Comparison of ENCODE assay signal across 19 cellular contexts in genomic region chr15:62455441-62455921, GRCh38.
DNase-seq lines count a peak whose midpoint lies in the region; TF ChIP-seq lines count a peak whose summit lies in the region.
"Had no signal": no experiment of that assay in that cellular context is flagged by ENCODE, and none has a peak within 500 bp of the region (broad histone marks: within the 10 kb centered on the region; RNA-seq: fewer than 3 reads in every experiment).

No MANE protein-coding gene starts in this region.

- TF ChIP-seq CTCF in HFFc6 (IDR thresholded peaks at IDR 0.05) (no peak), cardiac muscle cell (IDR thresholded peaks at IDR 0.05; ENCODE audit: low read depth, low read length) (no peak), smooth muscle cell (IDR thresholded peaks at IDR 0.05; ENCODE audit: borderline replicate concordance, insufficient read depth, poor library complexity, severe bottlenecking) (no peak), esophagus muscularis mucosa (IDR thresholded peaks at IDR 0.05) (no peak), prostate gland (IDR thresholded peaks at IDR 0.05) (no peak)

- CTCF ChIA-PET in activated naive CD4-positive, alpha-beta T cell treated with anti-CD3 and anti-CD28 coated beads for 36 hours (lab: Charles Lee), result no interaction called here

- H3K9ac ChIP-seq in smooth muscle cell (ENCODE audit: low read depth), result no peak overlapping the region
- H3K9ac ChIP-seq: BLaER1 treated with 17β-estradiol and CSF1 and Interleukin-3, amounts not matched to agents 10 nM and 100 nM had no signal

- peaks cover 61% of the 10 kb centered on the region for H3K4me1 Mint-ChIP-seq in HFFc6 (ENCODE audit: low read depth)
- H3K4me1 Mint-ChIP-seq in activated naive CD4-positive, alpha-beta T cell treated with anti-CD3 and anti-CD28 coated beads for 36 hours (ENCODE audit: low read depth), result no peaks in the 10 kb centered on the region
- H3K4me1 Mint-ChIP-seq: immature natural killer cell had no signal

- H3K27ac Mint-ChIP-seq in HFFc6, result peak overlapping the region; percentile 87
- H3K27ac Mint-ChIP-seq in activated naive CD4-positive, alpha-beta T cell treated with anti-CD3 and anti-CD28 coated beads for 36 hours, result no peak overlapping the region
- H3K27ac Mint-ChIP-seq: activated T-cell treated with anti-CD3 and anti-CD28 coated beads, Interleukin-2, amount 50 U/mL, for 72 hours; immature natural killer cell had no signal

- H3K79me2 ChIP-seq in smooth muscle cell (ENCODE audit: low read depth), result peaks cover 5% of the 10 kb centered on the region

- H3K4me2 ChIP-seq in smooth muscle cell, result peak overlapping the region; percentile 66
- H3K4me2 ChIP-seq: BLaER1 treated with 17β-estradiol and CSF1 and Interleukin-3, amounts not matched to agents 10 nM and 100 nM; PC-9 had no signal

- H3K4me3 ChIP-seq in cardiac muscle cell (no peak overlapping the region), smooth muscle cell (no peak overlapping the region), esophagus muscularis mucosa (no peak overlapping the region), prostate gland (no peak overlapping the region)
- H3K4me3 ChIP-seq: BLaER1 treated with 17β-estradiol and CSF1 and Interleukin-3, amounts not matched to agents 10 nM and 100 nM; GM12878; pancreas; PC-9; testis had no signal

- WGBS in smooth muscle cell (ENCODE audit: low lambda C conversion rate), result 62% methylated on average over 12 of the region's 12 CpGs
- 88% methylated on average over 11 of the region's 12 CpGs for WGBS in esophagus muscularis mucosa
- WGBS in prostate gland, result 85% methylated on average over 11 of the region's 12 CpGs

- H3K27ac ChIP-seq in cardiac muscle cell, result peak overlapping the region; percentile 90
- H3K27ac ChIP-seq in smooth muscle cell (ENCODE audit: low read depth), result peak overlapping the region; percentile 83
- H3K27ac ChIP-seq in esophagus muscularis mucosa (replicated peaks in 1 of 4), result no peak overlapping the region
- H3K27ac ChIP-seq in prostate gland, result no peak overlapping the region
- H3K27ac ChIP-seq: BLaER1 treated with 17β-estradiol and CSF1 and Interleukin-3, amounts not matched to agents 10 nM and 100 nM; foreskin keratinocyte; pancreas; PC-9; testis had no signal

- no peaks in the 10 kb centered on the region for H3K9me3 Mint-ChIP-seq in HFFc6
- no peaks in the 10 kb centered on the region for H3K9me3 Mint-ChIP-seq in activated naive CD4-positive, alpha-beta T cell treated with anti-CD3 and anti-CD28 coated beads for 36 hours
- H3K9me3 Mint-ChIP-seq: activated T-cell treated with anti-CD3 and anti-CD28 coated beads, Interleukin-2, amount 50 U/mL, for 72 hours; immature natural killer cell had no signal

- no peak for TF ChIP-seq EP300 in esophagus muscularis mucosa (IDR thresholded peaks at IDR 0.05)

- TF ChIP-seq POLR2A in esophagus muscularis mucosa (IDR thresholded peaks at IDR 0.05; ENCODE audit: low read depth), result no peak
- no peak for TF ChIP-seq POLR2A in prostate gland (IDR thresholded peaks at IDR 0.05)

- H4K20me1 ChIP-seq in smooth muscle cell (ENCODE audit: low read depth), result no peaks in the 10 kb centered on the region
- H4K20me1 ChIP-seq: BLaER1 treated with 17β-estradiol and CSF1 and Interleukin-3, amounts not matched to agents 10 nM and 100 nM had no signal

- H3K4me3 Mint-ChIP-seq in HFFc6, result no peak overlapping the region; the same call in 1 of the 2 replicates
- no peak overlapping the region for H3K4me3 Mint-ChIP-seq in activated naive CD4-positive, alpha-beta T cell treated with anti-CD3 and anti-CD28 coated beads for 36 hours
- H3K4me3 Mint-ChIP-seq: activated T-cell treated with anti-CD3 and anti-CD28 coated beads, Interleukin-2, amount 50 U/mL, for 72 hours; immature natural killer cell had no signal

- H2AFZ ChIP-seq in smooth muscle cell (ENCODE audit: low read depth), result no peak overlapping the region
- H2AFZ ChIP-seq: PC-9 had no signal

- H3K27me3 Mint-ChIP-seq in HFFc6 (ENCODE audit: insufficient read depth), result no peaks in the 10 kb centered on the region
- no peaks in the 10 kb centered on the region for H3K27me3 Mint-ChIP-seq in activated naive CD4-positive, alpha-beta T cell treated with anti-CD3 and anti-CD28 coated beads for 36 hours (ENCODE audit: low read depth)

- H3F3A ChIP-seq in smooth muscle cell (ENCODE audit: low read depth), result peaks cover 15% of the 10 kb centered on the region

- no peaks in the 10 kb centered on the region for H3K36me3 ChIP-seq in cardiac muscle cell
- no peaks in the 10 kb centered on the region for H3K36me3 ChIP-seq in smooth muscle cell (ENCODE audit: low read depth)
- H3K36me3 ChIP-seq in esophagus muscularis mucosa, result no peaks in the 10 kb centered on the region
- no peaks in the 10 kb centered on the region for H3K36me3 ChIP-seq in prostate gland
- H3K36me3 ChIP-seq: BLaER1 treated with 17β-estradiol and CSF1 and Interleukin-3, amounts not matched to agents 10 nM and 100 nM; pancreas had no signal

- H3K4me1 ChIP-seq in cardiac muscle cell (ENCODE audit: low read depth), result peaks cover 41% of the 10 kb centered on the region
- peaks cover 52% of the 10 kb centered on the region for H3K4me1 ChIP-seq in smooth muscle cell (ENCODE audit: low read depth)
- H3K4me1 ChIP-seq in esophagus muscularis mucosa, result peaks cover 26 to 47% (median 40%) of the 10 kb centered on the region in 4 donors
- H3K4me1 ChIP-seq in prostate gland (replicated peaks), result no peaks in the 10 kb centered on the region
- H3K4me1 ChIP-seq: pancreas, testis had no signal

- DNase-seq in HFFc6 (no peak), RPMI7951 (ENCODE audit: low read depth) (peak; percentile 72), cardiac muscle cell (ENCODE audit: low read depth in 1 of 2, low spot score in 1 of 2) (peak in 1 of 2 donors; percentile 15), smooth muscle cell (lab: John Stamatoyannopoulos, UW; ENCODE audit: unreplicated experiment) (no peak), esophagus muscularis mucosa (ENCODE audit: extremely low spot score) (no peak), prostate gland (ENCODE audit: low spot score) (no peak)
- no peak for DNase-seq in activated naive CD4-positive, alpha-beta T cell treated with anti-CD3 and anti-CD28 coated beads for 36 hours
- DNase-seq: activated CD4-positive, alpha-beta T cell treated with anti-CD3 and anti-CD28 coated beads, Interleukin-2, amount 50 U/mL, for 1 hour; activated T-cell treated with anti-CD3 and anti-CD28 coated beads, Interleukin-2, amount 50 U/mL, for 72 hours; DND-41; effector CD8-positive, alpha-beta T cell; foreskin keratinocyte; immature natural killer cell; pancreas; PC-9; stimulated activated CD4-positive, alpha-beta T cell treated with anti-CD3 and anti-CD28 coated beads, Interleukin-15, amount 100 ng/mL, for 24 hours; testis had no signal

- H3K36me3 Mint-ChIP-seq in HFFc6 (ENCODE audit: low read depth), result 0 out of 2 replicates have a peak, but pooled peaks cover 4% of the 10 kb centered on the region
- H3K36me3 Mint-ChIP-seq in activated naive CD4-positive, alpha-beta T cell treated with anti-CD3 and anti-CD28 coated beads for 36 hours (ENCODE audit: low read depth), result no peaks in the 10 kb centered on the region
- H3K36me3 Mint-ChIP-seq: immature natural killer cell had no signal

- H3K27me3 ChIP-seq in cardiac muscle cell (peaks cover 2% of the 10 kb centered on the region), smooth muscle cell (ENCODE audit: low read depth) (no peaks in the 10 kb centered on the region), esophagus muscularis mucosa (no peaks in the 10 kb centered on the region), prostate gland (replicated peaks; ENCODE audit: insufficient read depth) (no peaks in the 10 kb centered on the region)
- H3K27me3 ChIP-seq: BLaER1 treated with 17β-estradiol and CSF1 and Interleukin-3, amounts not matched to agents 10 nM and 100 nM; foreskin keratinocyte; pancreas; testis had no signal

- no peaks in the 10 kb centered on the region for H3K9me3 ChIP-seq in cardiac muscle cell (ENCODE audit: low read depth)
- H3K9me3 ChIP-seq in smooth muscle cell (replicated peaks; ENCODE audit: low read depth), result no peaks in the 10 kb centered on the region
- H3K9me3 ChIP-seq in esophagus muscularis mucosa, result no peaks in the 10 kb centered on the region
- H3K9me3 ChIP-seq in prostate gland, result no peaks in the 10 kb centered on the region
- H3K9me3 ChIP-seq: BLaER1 treated with 17β-estradiol and CSF1 and Interleukin-3, amounts not matched to agents 10 nM and 100 nM; pancreas; testis had no signal

- intact Hi-C loops in esophagus muscularis mucosa (cut with DNase I) (no loop called here), prostate gland (cut with DNase I) (no loop called here)
- intact Hi-C loops in activated naive CD4-positive, alpha-beta T cell treated with anti-CD3 and anti-CD28 coated beads for 36 hours (cut with micrococcal nuclease), result no loop called here

Comparison
In these comparisons a context has a peak if more than half of its experiments do, and no peak if none do; other contexts are left out.
1. H3K27ac ChIP-seq: peak in cardiac muscle cell (single experiment) and smooth muscle cell (single experiment); none in esophagus muscularis mucosa (0 of 4) and prostate gland (0 of 2).